ENCODE assay signal across 10 cellular contexts in the genomic region with DNA sequence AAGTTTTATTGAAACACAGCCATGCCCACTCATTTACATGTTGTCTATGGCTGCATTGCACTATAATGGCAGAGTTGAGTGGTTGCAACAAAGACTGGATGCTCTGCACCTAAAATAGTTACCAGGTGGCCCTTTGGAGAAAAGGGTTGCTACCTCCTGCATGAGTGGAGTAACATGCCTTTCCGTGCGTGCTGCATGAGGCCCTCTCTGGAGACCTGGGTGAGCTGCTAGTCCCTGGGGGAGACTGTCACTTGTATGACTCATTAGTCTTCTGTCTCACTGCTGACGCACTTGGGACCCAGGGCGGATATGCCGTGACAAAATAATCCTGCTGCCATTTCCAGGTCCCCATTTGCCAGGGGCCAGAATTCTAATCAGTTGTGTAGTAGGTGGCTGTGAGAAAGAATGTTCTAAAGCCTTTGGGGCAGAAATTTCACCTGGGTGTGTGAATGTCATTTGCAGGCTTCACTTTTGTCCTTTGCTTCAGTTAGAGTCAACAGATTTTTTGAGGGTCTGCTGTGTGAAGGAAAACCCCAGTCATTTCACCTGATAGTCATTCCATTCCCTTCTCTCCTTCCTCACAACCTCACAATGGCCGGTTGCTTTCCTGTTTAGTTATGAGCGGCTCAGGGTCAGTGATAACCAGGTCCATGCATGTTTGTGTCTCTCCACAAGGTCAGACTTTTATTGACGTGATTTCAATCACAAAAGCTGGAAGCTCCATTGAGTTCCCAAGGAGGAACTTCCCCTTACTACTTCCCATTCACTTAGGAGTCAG.
A peak's percentile ranks its signal among the peaks of the same experiment; 100 is the strongest.
DNase-seq lines count a peak whose midpoint lies in the region; ATAC-seq, FAIRE-seq and TF ChIP-seq lines count a peak whose summit lies in the region.
"Had no signal": no experiment of that assay in that cellular context is flagged by ENCODE, and none has a peak within 500 bp of the region (broad histone marks: within the 10 kb centered on the region; RNA-seq: fewer than 3 reads in every experiment).

No MANE protein-coding gene starts in this region.

- peaks cover 10% of the 10 kb centered on the region for H3F3A ChIP-seq in smooth muscle cell (ENCODE audit: low read depth)

- peak; percentile 78 for ATAC-seq in GM18909 (IDR thresholded peaks at IDR 0.05; ENCODE audit: poor library complexity, unreplicated experiment)
- ATAC-seq in HG03175 (IDR thresholded peaks at IDR 0.05; ENCODE audit: unreplicated experiment), result peak; percentile 62
- ATAC-seq in K562, result peak; percentile 84
- no peak for ATAC-seq in left colon

- DNase-seq in K562 (ENCODE audit: extremely low read depth in 1 of 4, low spot score in 3 of 4) (peak; percentile 65 to 82 (median 74)), smooth muscle cell (lab: John Stamatoyannopoulos, UW; ENCODE audit: unreplicated experiment) (no peak), NCI-H1694 (lab: John Stamatoyannopoulos, UW) (no peak), left colon (no peak), NCI-H2227 treated with DMSO at 0.1 percent for 48 hours (lab: John Stamatoyannopoulos, UW) (no peak)
- DNase-seq: glutamatergic neuron, NCI-H1092, WERI-Rb-1 had no signal

- no TSS peak for BruUV-seq in K562 (replicated peaks; lab: Mats Ljungman, UMichigan)

- H3K79me2 ChIP-seq in K562 (ENCODE audit: control insufficient read depth, insufficient read depth, low read length) (no peaks in the 10 kb centered on the region), smooth muscle cell (ENCODE audit: low read depth) (peaks cover under 1% of the 10 kb centered on the region)

- intact Hi-C loops in K562 (cut with micrococcal nuclease) (no loop called here), left colon (cut with DNase I, micrococcal nuclease) (no loop called here)

- CTCF ChIA-PET in K562 (lab: Yijun Ruan, JAX; ENCODE audit: low intra/inter-chr PET ratio), result no interaction called here

- in situ Hi-C loops in K562 (cut with MboI), result no loop called here

- TF ChIP-seq CTCF in K562 (IDR thresholded peaks at IDR 0.05 in 2 of 3, conservative IDR thresholded peaks at IDR 0.05 in 1 of 3; ENCODE audit: insufficient read depth in 2 of 3, low read depth in 1 of 3, low read length in 3 of 3) (peak in 1 of 3 experiments; percentile 24; a peak in 1 of 6 replicates), smooth muscle cell (IDR thresholded peaks at IDR 0.05; ENCODE audit: borderline replicate concordance, insufficient read depth, poor library complexity, severe bottlenecking) (no peak)

- H3K27ac ChIP-seq in K562 (ENCODE audit: extremely low read depth, low read depth, low read length) (peak overlapping the region; percentile 59), smooth muscle cell (ENCODE audit: low read depth) (peak overlapping the region; percentile 95)
- H3K27ac ChIP-seq: WERI-Rb-1 had no signal

- H3K9me3 ChIP-seq in K562 (replicated peaks; ENCODE audit: control insufficient read depth, insufficient read depth, low read depth, low read length) (no peaks in the 10 kb centered on the region), smooth muscle cell (replicated peaks; ENCODE audit: low read depth) (no peaks in the 10 kb centered on the region)

- no peak for TF ChIP-seq RAD21 in K562 (CRISPR knock-in tag; conservative IDR thresholded peaks at IDR 0.05 in 1 of 2, IDR thresholded peaks at IDR 0.05 in 1 of 2)

- H3K36me3 ChIP-seq in K562 (ENCODE audit: control insufficient read depth, insufficient read depth, low read length) (no peaks in the 10 kb centered on the region), smooth muscle cell (ENCODE audit: low read depth) (no peaks in the 10 kb centered on the region)
- H3K36me3 ChIP-seq: WERI-Rb-1 had no signal

- no peaks in the 10 kb centered on the region for H4K20me1 ChIP-seq in K562 (replicated peaks; ENCODE audit: control insufficient read depth, insufficient read depth, low read length)
- H4K20me1 ChIP-seq in smooth muscle cell (ENCODE audit: low read depth), result no peaks in the 10 kb centered on the region

- peak; percentile 26; the same call in 1 of the 2 replicates for TF ChIP-seq EP300 in K562 (IDR thresholded peaks at IDR 0.05; ENCODE audit: low read length)

- H3K4me2 ChIP-seq in K562 (ENCODE audit: insufficient read depth, low read length) (peak overlapping the region; percentile 5; the same call in 1 of the 2 replicates), smooth muscle cell (peak overlapping the region; percentile 17)

- H3K9ac ChIP-seq in K562 (ENCODE audit: insufficient read depth in 1 of 2, low read depth in 2 of 2, low read length in 2 of 2) (no peak overlapping the region), smooth muscle cell (ENCODE audit: low read depth) (peak overlapping the region; percentile 72)

- POLR2A ChIA-PET in K562 (lab: Yijun Ruan, JAX), result interaction anchor here (0.5 to 1.4 kb wide), 4 partner anchors 8 to 199 kb away, joined by 3 to 6 read pairs (median 3); no protein-coding TSS in a partner anchor

- H2AFZ ChIP-seq in K562 (ENCODE audit: low read depth, low read length) (peak overlapping the region; percentile 84), smooth muscle cell (ENCODE audit: low read depth) (no peak overlapping the region)

- 23% methylated on average over 8 of the region's 8 CpGs for WGBS in K562 (ENCODE audit: insufficient coverage, low coverage, missing lambda C conversion rate)
- WGBS in smooth muscle cell (ENCODE audit: low lambda C conversion rate), result 38% methylated on average over 8 of the region's 8 CpGs

- peak; percentile 91 for FAIRE-seq in K562 (lab: Jason Lieb, UNC)

- H3K27me3 ChIP-seq in K562 (ENCODE audit: control insufficient read depth in 2 of 2, insufficient read depth in 2 of 2, low read length in 2 of 2), result no peaks in the 10 kb centered on the region
- H3K27me3 ChIP-seq in smooth muscle cell (ENCODE audit: low read depth), result no peaks in the 10 kb centered on the region

- H3K4me3 ChIP-seq in K562 (no peak overlapping the region), smooth muscle cell (no peak overlapping the region)

- no peaks in the 10 kb centered on the region for H3K9me1 ChIP-seq in K562 (ENCODE audit: control insufficient read depth, insufficient read depth, low read length)

- H3K4me1 ChIP-seq in K562 (replicated peaks in 1 of 2; ENCODE audit: control insufficient read depth in 2 of 2, insufficient read depth in 2 of 2, low read length in 2 of 2), result peaks cover 25 to 26% of the 10 kb centered on the region in 2 experiments
- no peaks in the 10 kb centered on the region for H3K4me1 ChIP-seq in smooth muscle cell (ENCODE audit: low read depth)

- peak; percentile 39; the same call in 1 of the 2 replicates for TF ChIP-seq POLR2A in K562 (conservative IDR thresholded peaks at IDR 0.05)

TF ChIP-seq in K562, 482 proteins besides CTCF, POLR2A, EP300 and RAD21 (continues in another document):
- TF ChIP-seq ZBTB2 (IDR thresholded peaks at IDR 0.05), result no peak
- TF ChIP-seq CEBPB (tag; IDR thresholded peaks at IDR 0.05), result no peak
- TF ChIP-seq SETDB1 (IDR thresholded peaks at IDR 0.05; ENCODE audit: low read length), result no peak
- TF ChIP-seq, protein P1, sequence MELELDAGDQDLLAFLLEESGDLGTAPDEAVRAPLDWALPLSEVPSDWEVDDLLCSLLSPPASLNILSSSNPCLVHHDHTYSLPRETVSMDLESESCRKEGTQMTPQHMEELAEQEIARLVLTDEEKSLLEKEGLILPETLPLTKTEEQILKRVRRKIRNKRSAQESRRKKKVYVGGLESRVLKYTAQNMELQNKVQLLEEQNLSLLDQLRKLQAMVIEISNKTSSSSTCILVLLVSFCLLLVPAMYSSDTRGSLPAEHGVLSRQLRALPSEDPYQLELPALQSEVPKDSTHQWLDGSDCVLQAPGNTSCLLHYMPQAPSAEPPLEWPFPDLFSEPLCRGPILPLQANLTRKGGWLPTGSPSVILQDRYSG (tag; conservative IDR thresholded peaks at IDR 0.05; ENCODE audit: low read depth), result no peak
- TF ChIP-seq NUFIP1 (IDR thresholded peaks at IDR 0.05; ENCODE audit: partially characterized antibody), result no peak
- TF ChIP-seq KHSRP (IDR thresholded peaks at IDR 0.05), result no peak
- no peak for TF ChIP-seq ZNF143 (CRISPR knock-in tag; IDR thresholded peaks at IDR 0.05)
- no peak for TF ChIP-seq ZNF165 (CRISPR knock-in tag; IDR thresholded peaks at IDR 0.05; ENCODE audit: borderline replicate concordance)
- TF ChIP-seq CEBPG (CRISPR knock-in tag; IDR thresholded peaks at IDR 0.05), result no peak
- no peak for TF ChIP-seq CEBPG (tag; conservative IDR thresholded peaks at IDR 0.05 in 1 of 2, IDR thresholded peaks at IDR 0.05 in 1 of 2)
- no peak for TF ChIP-seq TBP (optimal IDR thresholded peaks at IDR 0.05; ENCODE audit: low read depth, low read length)

Comparison
In these comparisons a context has a peak if more than half of its experiments do, and no peak if none do; other contexts are left out.
1. DNase-seq: peak in K562 (4 of 4); none in smooth muscle cell (single experiment), NCI-H1694 (single experiment), left colon (0 of 2) and NCI-H2227 treated with DMSO at 0.1 percent for 48 hours (single experiment).